7 cellular contexts compared by ENCODE assay signal in the genomic region with DNA sequence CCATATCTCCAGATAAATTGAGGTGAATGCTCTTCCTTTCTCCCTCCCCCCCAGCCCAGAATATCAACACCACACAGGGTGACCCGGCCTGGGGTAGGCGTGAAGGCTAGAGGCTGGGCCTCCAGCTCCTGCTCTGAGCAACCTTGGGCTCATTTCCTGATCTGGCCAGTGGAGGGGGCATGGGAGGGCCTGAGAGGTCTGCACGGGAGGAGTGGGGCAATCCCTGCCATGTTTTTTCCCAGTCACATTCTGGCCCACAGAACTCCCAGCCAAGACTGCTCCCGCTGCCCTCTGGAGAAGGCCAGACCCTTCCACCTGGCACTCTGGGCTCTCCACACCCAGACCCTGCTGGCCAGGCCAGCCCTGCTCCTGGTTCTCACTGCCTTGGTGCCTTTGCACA. TPM values are rescaled to one million over a fixed set of nuclear protein-coding genes. Genes with fewer than 3 reads are reported as not detected.
DNase-seq lines count a peak whose midpoint lies in the region; ATAC-seq and TF ChIP-seq lines count a peak whose summit lies in the region.
"Had no signal": no experiment of that assay in that cellular context is flagged by ENCODE, and none has a peak within 500 bp of the region (broad histone marks: within the 10 kb centered on the region; RNA-seq: fewer than 3 reads in every experiment).

No MANE protein-coding gene starts in this region.

- DNase-seq in CD1c-positive myeloid dendritic cell (ENCODE audit: extremely low spot score) (peak; percentile 41), fibroblast of the aortic adventitia (ENCODE audit: low read depth) (peak; percentile 28), uterus (no peak)

- H3K79me2 ChIP-seq in Loucy (ENCODE audit: insufficient read depth, low read length): no peaks in the 10 kb centered on the region

- H3K27ac ChIP-seq in uterus: no peak overlapping the region
- H3K27ac ChIP-seq: SJSA1 had no signal

- H2AFZ ChIP-seq in Loucy (ENCODE audit: low read length): no peak overlapping the region

- no peak overlapping the region for H3K4me3 ChIP-seq in Loucy (ENCODE audit: low read length, poor library complexity, severe bottlenecking)
- H3K4me3 ChIP-seq in fibroblast of the aortic adventitia (ENCODE audit: low read depth, low read length): no peak overlapping the region
- H3K4me3 ChIP-seq in uterus: no peak overlapping the region
- H3K4me3 ChIP-seq: SJSA1 had no signal

- ATAC-seq in GM19397 (IDR thresholded peaks at IDR 0.05; ENCODE audit: unreplicated experiment) (no peak), GM19328 (IDR thresholded peaks at IDR 0.05; ENCODE audit: unreplicated experiment) (no peak)

- H3K4me1 ChIP-seq in Loucy (ENCODE audit: insufficient read depth, low read length, poor library complexity, severe bottlenecking): peaks cover 11% of the 10 kb centered on the region
- H3K4me1 ChIP-seq in uterus: no peaks in the 10 kb centered on the region
- H3K4me1 ChIP-seq: SJSA1 had no signal

- no peaks in the 10 kb centered on the region for H3K9me2 ChIP-seq in Loucy (replicated peaks; ENCODE audit: low read depth, low read length)

- TF ChIP-seq CTCF in Loucy (conservative IDR thresholded peaks at IDR 0.05; ENCODE audit: low read length) (peak; percentile 30; the same call in 1 of the 2 replicates), fibroblast of the aortic adventitia (IDR thresholded peaks at IDR 0.05; ENCODE audit: insufficient read depth, low read length) (peak; percentile 56), uterus (IDR thresholded peaks at IDR 0.05) (no peak)

- no peaks in the 10 kb centered on the region for H3F3A ChIP-seq in Loucy (ENCODE audit: low read depth)

- H3K36me3 ChIP-seq in Loucy (ENCODE audit: insufficient read depth, low read length) (no peaks in the 10 kb centered on the region), uterus (no peaks in the 10 kb centered on the region)
- H3K36me3 ChIP-seq: SJSA1 had no signal

- H3K27me3 ChIP-seq in Loucy (ENCODE audit: insufficient read depth, low read length, poor library complexity, severe bottlenecking) (no peaks in the 10 kb centered on the region), uterus (no peaks in the 10 kb centered on the region)
- H3K27me3 ChIP-seq: SJSA1 had no signal

- H3K9me3 ChIP-seq in Loucy (ENCODE audit: insufficient read depth, low read depth, low read length) (no peaks in the 10 kb centered on the region), uterus (no peaks in the 10 kb centered on the region)
- H3K9me3 ChIP-seq: SJSA1 had no signal

- no peak overlapping the region for H3K9ac ChIP-seq in Loucy (ENCODE audit: low read depth, low read length, poor library complexity, severe bottlenecking)

- TF ChIP-seq POLR2A in uterus (IDR thresholded peaks at IDR 0.05): no peak

- no peak overlapping the region for H3K4me2 ChIP-seq in Loucy (ENCODE audit: low read depth, low read length, poor library complexity, severe bottlenecking)

- intact Hi-C loops in uterus (cut with DNase I; ENCODE audit: low total_unique reads): no loop called here

- H4K20me1 ChIP-seq in Loucy (ENCODE audit: insufficient read depth, low read length, poor library complexity, severe bottlenecking): no peaks in the 10 kb centered on the region

RNA-seq across cellular contexts. Expression of a gene that starts 3.9 kb away (rescaled TPM):
- total RNA-seq in fibroblast of the aortic adventitia (ENCODE audit: low replicate concordance): not detected in 2 replicates
- under 1 TPM in 1 of 4 donors, not detected in 3; 0.28 TPM for total RNA-seq in uterus
- total RNA-seq: SJSA1 had no signal

RNA-seq across cellular contexts. Expression of a gene that starts 30.7 kb away (rescaled TPM):
- total RNA-seq in fibroblast of the aortic adventitia (ENCODE audit: low replicate concordance): 75.2 and 213 TPM in 2 replicates
- total RNA-seq in uterus: 100 to 1,000 TPM in 1 of 4 donors, 10 to 100 TPM in 3; 11.5 to 119 (median 34.7) TPM

RNA-seq across cellular contexts. Expression of a gene that starts 30.9 kb away (rescaled TPM):
- total RNA-seq in fibroblast of the aortic adventitia (ENCODE audit: low replicate concordance) (4.2 and 5.4 TPM in 2 replicates), uterus (1 to 10 TPM in 2 of 4 donors, under 1 TPM in 1, not detected in 1; 0.26 to 6.7 (median 5.7) TPM)

RNA-seq across cellular contexts. Expression of a gene that starts 48.6 kb away (rescaled TPM):
- total RNA-seq in fibroblast of the aortic adventitia (ENCODE audit: low replicate concordance) (0.09 TPM in 1 of 2 replicates, not detected in the other), uterus (1 to 10 TPM in 1 of 4 donors, under 1 TPM in 1, not detected in 2; 0.07 to 1.1 TPM)
- total RNA-seq: SJSA1 had no signal

RNA-seq across cellular contexts. Expression of a gene that starts 53.9 kb away (rescaled TPM):
- total RNA-seq in fibroblast of the aortic adventitia (ENCODE audit: low replicate concordance) (449 and 792 TPM in 2 replicates), uterus (100 to 1,000 TPM; 282 to 387 (median 333) TPM)

Comparison
In these comparisons a context has a peak if more than half of its experiments do, and no peak if none do; other contexts are left out.
1. DNase-seq: peak in CD1c-positive myeloid dendritic cell (single experiment) and fibroblast of the aortic adventitia (single experiment); none in uterus (0 of 2).
2. CTCF ChIP-seq: peak in Loucy (single experiment) and fibroblast of the aortic adventitia (single experiment); none in uterus (0 of 4).